ENCODE assay signal across 22 cellular contexts in the genomic region with DNA sequence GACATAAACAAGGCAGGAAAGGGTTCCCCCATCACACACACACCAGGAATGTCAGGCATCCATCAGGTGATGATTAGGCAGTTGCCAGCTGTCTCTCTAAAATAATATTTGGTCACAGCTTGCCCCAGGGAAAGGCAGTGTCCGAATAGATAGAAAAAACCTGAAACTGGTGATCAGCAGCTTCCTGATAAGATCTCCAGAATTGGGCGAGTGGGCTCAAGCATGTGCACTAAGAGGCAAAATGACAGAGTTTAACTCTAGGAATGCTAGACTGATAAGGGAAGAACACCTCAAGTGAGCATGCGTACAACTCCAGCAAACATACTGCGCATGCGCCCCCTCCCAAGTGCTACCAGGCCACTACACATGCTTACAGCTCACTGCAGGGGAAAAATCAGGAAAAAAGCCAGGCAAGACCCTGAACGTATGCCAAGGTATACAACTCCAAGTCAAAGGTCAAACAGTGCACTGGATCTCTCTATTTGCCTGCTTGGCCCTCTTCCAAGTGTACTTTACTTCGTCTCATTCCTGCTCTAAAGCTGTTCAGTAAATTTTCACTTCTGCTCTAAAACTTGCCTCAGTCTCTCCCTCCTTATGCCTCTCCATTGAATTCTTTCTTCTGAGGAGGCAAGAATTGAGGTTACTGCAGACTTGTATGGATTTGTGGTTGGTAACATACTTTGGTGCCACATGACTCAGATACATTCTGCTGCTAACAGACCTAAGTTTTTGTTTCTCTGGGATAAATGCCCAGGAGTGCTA.
DNase-seq lines count a peak whose midpoint lies in the region; ATAC-seq, FAIRE-seq and TF ChIP-seq lines count a peak whose summit lies in the region.
"Had no signal": no experiment of that assay in that cellular context is flagged by ENCODE, and none has a peak within 500 bp of the region (broad histone marks: within the 10 kb centered on the region; RNA-seq: fewer than 3 reads in every experiment).

No MANE protein-coding gene starts in this region.

- CTCF ChIA-PET in K562 (lab: Yijun Ruan, JAX; ENCODE audit: low intra/inter-chr PET ratio) (no interaction called here), HepG2 (lab: Yijun Ruan, JAX; ENCODE audit: low intra/inter-chr PET ratio, low total read pairs) (no interaction called here)

- H2AFZ ChIP-seq in K562 (ENCODE audit: low read depth, low read length) (no peak overlapping the region), HepG2 (ENCODE audit: low read length) (no peak overlapping the region)

- H3K4me2 ChIP-seq in K562 (ENCODE audit: insufficient read depth, low read length) (no peak overlapping the region), HepG2 (ENCODE audit: low read depth, low read length) (peak overlapping the region; percentile 63)

- H3K79me2 ChIP-seq in K562 (ENCODE audit: control insufficient read depth, insufficient read depth, low read length) (no peaks in the 10 kb centered on the region), HepG2 (ENCODE audit: insufficient read depth, low read length) (no peaks in the 10 kb centered on the region)

- TF ChIP-seq CTCF in K562 (IDR thresholded peaks at IDR 0.05 in 2 of 3, conservative IDR thresholded peaks at IDR 0.05 in 1 of 3; ENCODE audit: insufficient read depth in 2 of 3, low read depth in 1 of 3, low read length in 3 of 3) (no peak), HepG2 (CRISPR knock-in tag; IDR thresholded peaks at IDR 0.05) (no peak), prostate gland (IDR thresholded peaks at IDR 0.05) (no peak)

- in situ Hi-C loops in K562 (cut with MboI) (no loop called here), HepG2 (cut with HindIII; ENCODE audit: extremely low pct_ligation_motif_present, low pct_unique_long_range_greater_than_20kb) (no loop called here)

- TF ChIP-seq EP300 in K562 (IDR thresholded peaks at IDR 0.05; ENCODE audit: low read length) (no peak), HepG2 (IDR thresholded peaks at IDR 0.05; ENCODE audit: low read depth in 2 of 2, low read length in 2 of 2) (peak in 1 of 2 experiments; percentile 84; a peak in 2 of 4 replicates), HepG2 (CRISPR knock-in tag; IDR thresholded peaks at IDR 0.05; ENCODE audit: borderline replicate concordance) (no peak)

- POLR2A ChIA-PET in K562 (lab: Yijun Ruan, JAX) (interaction anchor here (0.5 kb wide), 1 partner anchor 760 kb away, joined by 3 read pairs; no protein-coding TSS in a partner anchor), HepG2 (lab: Yijun Ruan, JAX) (interaction anchor here (0.6 to 1.7 kb wide), 3 partner anchors 34 to 145 kb away, joined by 3 to 6 read pairs (median 3); no protein-coding TSS in a partner anchor)

- H3K27ac ChIP-seq in K562 (ENCODE audit: extremely low read depth, low read depth, low read length) (no peak overlapping the region), HepG2 (ENCODE audit: extremely low read length, insufficient read depth, low read length) (no peak overlapping the region), prostate gland (no peak overlapping the region)
- H3K27ac ChIP-seq: ascending aorta, stomach had no signal

- no peak for TF ChIP-seq POLR2A in K562 (conservative IDR thresholded peaks at IDR 0.05)
- TF ChIP-seq POLR2A in HepG2 (IDR thresholded peaks at IDR 0.05; ENCODE audit: insufficient read depth in 1 of 2, low read depth in 2 of 2, low read length in 2 of 2): no peak
- TF ChIP-seq POLR2A in prostate gland (IDR thresholded peaks at IDR 0.05): no peak

- ATAC-seq in K562 (no peak), HepG2 (peak; percentile 96), HG03045 (IDR thresholded peaks at IDR 0.05; ENCODE audit: unreplicated experiment) (no peak)
- ATAC-seq: CD8-positive, alpha-beta T cell; HCT116; Panc1 had no signal

- BruUV-seq in K562 (replicated peaks; lab: Mats Ljungman, UMichigan): no TSS peak
- no TSS peak for BruUV-seq in HepG2 (replicated peaks; lab: Mats Ljungman, UMichigan)

- no peaks in the 10 kb centered on the region for H3K9me1 ChIP-seq in K562 (ENCODE audit: control insufficient read depth, insufficient read depth, low read length)

- WGBS in K562 (ENCODE audit: insufficient coverage, low coverage, missing lambda C conversion rate): 33% methylated on average over 7 of the region's 7 CpGs
- WGBS in HepG2 (ENCODE audit: low lambda C conversion rate): 0% methylated on average over 7 of the region's 7 CpGs
- WGBS in prostate gland: 63% methylated on average over 7 of the region's 7 CpGs

- no peak overlapping the region for H3K9ac ChIP-seq in K562 (ENCODE audit: insufficient read depth in 1 of 2, low read depth in 2 of 2, low read length in 2 of 2)
- no peak overlapping the region for H3K9ac ChIP-seq in HepG2 (ENCODE audit: insufficient read depth, low read depth, low read length)

- DNase-seq in COR-L47 (lab: John Stamatoyannopoulos, UW): peak; percentile 48
- DNase-seq in NCI-H2029 treated with DMSO at 0.1 percent for 48 hours (lab: John Stamatoyannopoulos, UW): peak; percentile 71
- DNase-seq in K562 (ENCODE audit: extremely low read depth in 1 of 4, low spot score in 3 of 4): no peak
- peak; percentile 94 for DNase-seq in HepG2 (ENCODE audit: low spot score)
- no peak for DNase-seq in prostate gland (ENCODE audit: low spot score)
- no peak for DNase-seq in activated CD4-positive, alpha-beta T cell treated with anti-CD3 and anti-CD28 coated beads, Interleukin-2, amount 50 U/mL, for 48 hours
- DNase-seq in activated effector memory CD4-positive, alpha-beta T cell treated with anti-CD3 and anti-CD28 coated beads, Interleukin-2, amount 50 U/mL, for 16 hours: no peak
- DNase-seq: activated CD4-positive, alpha-beta T cell treated with anti-CD3 and anti-CD28 coated beads for 4 hours; activated naive CD4-positive, alpha-beta T cell treated with anti-CD3 and anti-CD28 coated beads for 36 hours; CD8-positive, alpha-beta T cell; dermis blood vessel endothelial cell; erythroblast; glutamatergic neuron; mesenchymal stem cell; NCI-H187 treated with DMSO at 0.1 percent for 48 hours; NCI-H82; retina; stomach had no signal

- H3K4me1 ChIP-seq in K562 (replicated peaks in 1 of 2; ENCODE audit: control insufficient read depth in 2 of 2, insufficient read depth in 2 of 2, low read length in 2 of 2) (no peaks in the 10 kb centered on the region; a peak in 1 of 5 replicates), HepG2 (ENCODE audit: insufficient read depth, low read length) (peaks cover 31% of the 10 kb centered on the region), prostate gland (replicated peaks) (no peaks in the 10 kb centered on the region)
- H3K4me1 ChIP-seq: ascending aorta, stomach had no signal

- H4K20me1 ChIP-seq in K562 (replicated peaks; ENCODE audit: control insufficient read depth, insufficient read depth, low read length) (no peaks in the 10 kb centered on the region), HepG2 (ENCODE audit: insufficient read depth, low read length) (no peaks in the 10 kb centered on the region)

- H3K36me3 ChIP-seq in K562 (ENCODE audit: control insufficient read depth, insufficient read depth, low read length) (no peaks in the 10 kb centered on the region), HepG2 (replicated peaks in 1 of 2; ENCODE audit: control insufficient read depth in 1 of 2, insufficient read depth in 2 of 2, low read length in 2 of 2) (no peaks in the 10 kb centered on the region), prostate gland (no peaks in the 10 kb centered on the region)
- H3K36me3 ChIP-seq: ascending aorta, stomach had no signal

- H3K27me3 ChIP-seq in K562 (ENCODE audit: control insufficient read depth in 2 of 2, insufficient read depth in 2 of 2, low read length in 2 of 2): peaks cover 0 to 19% of the 10 kb centered on the region in 2 experiments; a peak in 2 of 5 replicates
- H3K27me3 ChIP-seq in HepG2 (ENCODE audit: control insufficient read depth in 1 of 2, insufficient read depth in 2 of 2, low read length in 2 of 2): peaks cover 0 to 3% of the 10 kb centered on the region in 2 experiments; a peak in 1 of 5 replicates
- H3K27me3 ChIP-seq in prostate gland (replicated peaks; ENCODE audit: insufficient read depth): no peaks in the 10 kb centered on the region
- H3K27me3 ChIP-seq: ascending aorta, stomach had no signal

- no peak for TF ChIP-seq RAD21 in K562 (CRISPR knock-in tag; conservative IDR thresholded peaks at IDR 0.05 in 1 of 2, IDR thresholded peaks at IDR 0.05 in 1 of 2)
- no peak for TF ChIP-seq RAD21 in HepG2 (CRISPR knock-in tag; IDR thresholded peaks at IDR 0.05)

- no peak for FAIRE-seq in K562 (lab: Jason Lieb, UNC)
- FAIRE-seq in HepG2 (lab: Jason Lieb, UNC): peak; percentile 99

- H3K4me3 ChIP-seq in K562 (no peak overlapping the region), HepG2 (replicated peaks in 1 of 3; ENCODE audit: insufficient read depth in 1 of 3, low read depth in 2 of 3, low read length in 3 of 3) (peak overlapping the region in 1 of 3 experiments; percentile 3; a peak in 1 of 6 replicates), prostate gland (no peak overlapping the region)
- H3K4me3 ChIP-seq: ascending aorta, stomach had no signal

- H3K9me3 ChIP-seq in K562 (replicated peaks; ENCODE audit: control insufficient read depth, insufficient read depth, low read depth, low read length): no peaks in the 10 kb centered on the region
- H3K9me3 ChIP-seq in HepG2 (ENCODE audit: low read length): 0 out of 2 replicates have a peak, but pooled peaks cover under 1% of the 10 kb centered on the region
- H3K9me3 ChIP-seq in prostate gland: no peaks in the 10 kb centered on the region

- intact Hi-C loops in K562 (cut with micrococcal nuclease) (no loop called here), HepG2 (cut with micrococcal nuclease; ENCODE audit: unreplicated experiment) (no loop called here), prostate gland (cut with DNase I) (no loop called here)

TF ChIP-seq in K562, 482 proteins besides CTCF, POLR2A, EP300 and RAD21 (continues in another document):
- TF ChIP-seq FUS (optimal IDR thresholded peaks at IDR 0.05; ENCODE audit: low read depth, low read length) (no peak), ZNF224 (CRISPR knock-in tag; IDR thresholded peaks at IDR 0.05) (peak; percentile 98)

TF ChIP-seq in HepG2, 621 proteins besides CTCF, POLR2A, EP300 and RAD21 (continues in another document):
- TF ChIP-seq TEF (CRISPR knock-in tag; IDR thresholded peaks at IDR 0.05): no peak
- TF ChIP-seq SMAD9 (CRISPR knock-in tag; IDR thresholded peaks at IDR 0.05): no peak

Comparison
In these comparisons a context has a peak if more than half of its experiments do, and no peak if none do; other contexts are left out.
1. DNase-seq: peak in COR-L47 (single experiment), NCI-H2029 treated with DMSO at 0.1 percent for 48 hours (single experiment) and HepG2 (single experiment); none in K562 (0 of 4), prostate gland (single experiment), activated CD4-positive, alpha-beta T cell treated with anti-CD3 and anti-CD28 coated beads, Interleukin-2, amount 50 U/mL, for 48 hours (0 of 2) and activated effector memory CD4-positive, alpha-beta T cell treated with anti-CD3 and anti-CD28 coated beads, Interleukin-2, amount 50 U/mL, for 16 hours (single experiment).